Comparison of ENCODE assay signal across 8 cellular contexts in the genomic region with DNA sequence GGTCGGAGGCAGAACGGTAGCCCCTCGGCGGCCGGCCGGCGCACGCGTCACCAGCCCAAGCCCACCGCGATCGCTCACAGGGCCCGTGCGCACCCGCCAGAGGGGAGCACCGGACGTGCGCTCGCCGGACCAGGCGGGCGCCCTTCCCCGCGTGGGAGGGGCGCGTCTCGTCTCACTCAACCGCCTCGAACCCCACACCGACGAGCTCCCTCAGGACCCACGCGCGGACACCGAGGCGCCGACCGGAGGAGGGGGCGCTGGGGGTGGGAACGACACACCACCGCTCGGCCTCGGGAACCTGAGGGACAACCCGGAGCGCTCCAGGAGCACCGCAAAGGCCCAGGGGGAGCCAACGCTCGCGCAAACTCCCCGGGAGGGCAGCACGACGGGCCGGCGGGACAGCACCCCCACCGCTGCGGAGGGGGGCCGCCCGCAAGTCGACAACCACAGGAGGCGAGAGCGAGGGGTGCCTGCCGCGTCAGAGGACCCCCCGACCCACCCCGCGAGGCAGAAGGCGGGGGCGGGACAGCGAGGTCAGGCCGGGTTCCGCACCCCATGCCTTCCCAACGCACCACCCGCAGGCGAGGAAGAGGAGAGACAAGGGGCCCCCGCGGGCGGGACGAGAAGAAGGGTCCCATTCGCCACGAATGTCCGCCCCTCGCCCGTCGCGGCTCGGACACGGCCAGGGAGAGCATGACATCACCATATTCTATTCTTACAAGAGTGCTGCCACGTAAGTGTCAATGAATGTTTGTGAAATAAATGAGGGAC.
A peak's percentile ranks its signal among the peaks of the same experiment; 100 is the strongest.
DNase-seq lines count a peak whose midpoint lies in the region; ATAC-seq, FAIRE-seq and TF ChIP-seq lines count a peak whose summit lies in the region.

No MANE protein-coding gene starts in this region.

- POLR2A ChIA-PET in GM12878 (lab: Charles Lee) = no interaction called here

- H3K36me3 ChIP-seq in ACC112 (ENCODE audit: insufficient read depth, low read length) (no peaks in the 10 kb centered on the region), RWPE2 (ENCODE audit: low read depth) (no peaks in the 10 kb centered on the region), GM12878 (ENCODE audit: control insufficient read depth in 2 of 2, insufficient read depth in 2 of 2, low read length in 1 of 2) (no peaks in the 10 kb centered on the region), mesodermal cell (ENCODE audit: control insufficient read depth, insufficient read depth, low read length) (no peaks in the 10 kb centered on the region)

- DNase-seq in RWPE2 (ENCODE audit: low spot score) (peak; percentile 54), GM12878 (ENCODE audit: low read depth, low spot score) (no peak), SK-N-DZ (ENCODE audit: low spot score) (no peak), COLO829 (ENCODE audit: low spot score) (no peak), Calu3 (no peak)

- no peaks in the 10 kb centered on the region for H3K4me1 Mint-ChIP-seq in Calu3 (ENCODE audit: low read depth, unreplicated experiment)

- TF ChIP-seq EP300 in GM12878 (IDR thresholded peaks at IDR 0.05; ENCODE audit: borderline replicate concordance in 1 of 2, control insufficient read depth in 1 of 2, low read depth in 2 of 2, low read length in 2 of 2) = no peak

- in situ Hi-C loops in GM12878 (cut with MboI) = no loop called here

- WGBS in GM12878 (ENCODE audit: insufficient coverage, insufficient replicate concordance, low lambda C conversion rate, missing lambda C conversion rate) = 76% methylated on average over 65 of the region's 88 CpGs
- WGBS in mesodermal cell (ENCODE audit: insufficient coverage in 2 of 2), 2 experiments = 5% methylated on average over 20 to 45 of the region's 88 CpGs

- no peak overlapping the region for H3K4me3 Mint-ChIP-seq in Calu3 (ENCODE audit: low read depth, unreplicated experiment)

- no peak overlapping the region for H3K27ac Mint-ChIP-seq in Calu3 (ENCODE audit: unreplicated experiment)

- FAIRE-seq in GM12878 (lab: Jason Lieb, UNC) = peak; percentile 100

- no peak for TF ChIP-seq RAD21 in GM12878 (IDR thresholded peaks at IDR 0.05; ENCODE audit: insufficient read depth, low read depth, low read length)

- no peaks in the 10 kb centered on the region for H4K20me1 ChIP-seq in GM12878 (ENCODE audit: control insufficient read depth, insufficient read depth)

- H3K27ac ChIP-seq in ACC112 (ENCODE audit: low read depth, low read length) (no peak overlapping the region), RWPE2 (ENCODE audit: poor library complexity, severe bottlenecking) (no peak overlapping the region), GM12878 (ENCODE audit: control insufficient read depth, insufficient read depth) (no peak overlapping the region), mesodermal cell (ENCODE audit: low read depth, low read length, severe bottlenecking) (no peak overlapping the region)

- H2AFZ ChIP-seq in ACC112 (ENCODE audit: low read length, unreplicated experiment) = no peak overlapping the region
- no peak overlapping the region for H2AFZ ChIP-seq in GM12878 (ENCODE audit: control insufficient read depth, low read depth, low read length)

- SMC1A ChIA-PET in GM12878 (lab: Charles Lee; ENCODE audit: uncharacterized antibody, unreplicated experiment) = no interaction called here

- BruUV-seq in GM12878 (replicated peaks; lab: Mats Ljungman, UMichigan) (no TSS peak), Calu3 (replicated peaks; lab: Mats Ljungman, UMichigan) (no TSS peak)

- H3K9me3 ChIP-seq in RWPE2 (ENCODE audit: severe bottlenecking) = no peaks in the 10 kb centered on the region
- H3K9me3 ChIP-seq in GM12878 (replicated peaks; ENCODE audit: control insufficient read depth, insufficient read depth, low read length) = no peaks in the 10 kb centered on the region; the same call in 2 of the 3 replicates
- no peaks in the 10 kb centered on the region for H3K9me3 ChIP-seq in mesodermal cell (ENCODE audit: control insufficient read depth, low read length)

- no peaks in the 10 kb centered on the region for H3K36me3 Mint-ChIP-seq in Calu3 (ENCODE audit: insufficient read depth, unreplicated experiment)

- H3K4me1 ChIP-seq in ACC112 (ENCODE audit: control insufficient read depth, insufficient read depth, low read length, unreplicated experiment) (no peaks in the 10 kb centered on the region), RWPE2 (ENCODE audit: insufficient read depth, poor library complexity, severe bottlenecking) (no peaks in the 10 kb centered on the region), GM12878 (ENCODE audit: control insufficient read depth, insufficient read depth, low read length) (no peaks in the 10 kb centered on the region), mesodermal cell (ENCODE audit: control insufficient read depth, insufficient read depth, low read length, poor library complexity, severe bottlenecking) (no peaks in the 10 kb centered on the region)

- H3K79me2 ChIP-seq in ACC112 (ENCODE audit: control insufficient read depth, insufficient read depth, low read length, unreplicated experiment) (no peaks in the 10 kb centered on the region), GM12878 (ENCODE audit: control insufficient read depth, insufficient read depth, low read length) (no peaks in the 10 kb centered on the region)

- no peak overlapping the region for H3K9ac ChIP-seq in GM12878 (ENCODE audit: control insufficient read depth, insufficient read depth, low read length)

- no peak overlapping the region for H3K4me2 ChIP-seq in GM12878 (ENCODE audit: control insufficient read depth, insufficient read depth)

- TF ChIP-seq CTCF in RWPE2 (IDR thresholded peaks at IDR 0.05; ENCODE audit: poor library complexity, severe bottlenecking) (no peak), GM12878 (IDR thresholded peaks at IDR 0.05 in 2 of 3, conservative IDR thresholded peaks at IDR 0.05 in 1 of 3; ENCODE audit: control insufficient read depth in 2 of 3, extremely low read depth in 1 of 3, insufficient read depth in 1 of 3, low read depth in 3 of 3, low read length in 3 of 3) (no peak), Calu3 (IDR thresholded peaks at IDR 0.05; ENCODE audit: unreplicated experiment) (no peak)

- no peak for TF ChIP-seq POLR2A in GM12878 (IDR thresholded peaks at IDR 0.05; ENCODE audit: low read depth, low read length)

- no peaks in the 10 kb centered on the region for H3K9me3 Mint-ChIP-seq in Calu3 (ENCODE audit: low read depth, unreplicated experiment)

- ATAC-seq in RWPE2 (ENCODE audit: low read depth) = no peak
- no peak for ATAC-seq in GM12878
- no peak for ATAC-seq in HG03175 (IDR thresholded peaks at IDR 0.05; ENCODE audit: unreplicated experiment)

- H3K4me3 ChIP-seq in ACC112 (ENCODE audit: low read depth, low read length) (peak overlapping the region; percentile 5; the same call in 1 of the 2 replicates), RWPE2 (ENCODE audit: severe bottlenecking) (no peak overlapping the region), GM12878 (no peak overlapping the region), mesodermal cell (ENCODE audit: extremely low read depth, insufficient read depth, low read length, poor library complexity, severe bottlenecking) (peak overlapping the region; percentile 26)

- H3K27me3 ChIP-seq in ACC112 (ENCODE audit: insufficient read depth, low read length) (peaks cover 36% of the 10 kb centered on the region), RWPE2 (ENCODE audit: insufficient read depth, poor library complexity, severe bottlenecking) (peaks cover 70% of the 10 kb centered on the region), GM12878 (replicated peaks in 1 of 2; ENCODE audit: control insufficient read depth in 2 of 2, insufficient read depth in 2 of 2, low read length in 1 of 2) (no peaks in the 10 kb centered on the region)

- CTCF ChIA-PET in GM12878 (lab: Yijun Ruan, JAX) = no interaction called here
- CTCF ChIA-PET in Calu3 (lab: Charles Lee) = no interaction called here

- no peaks in the 10 kb centered on the region for H3K27me3 Mint-ChIP-seq in Calu3 (ENCODE audit: unreplicated experiment)

- intact Hi-C loops in GM12878 (cut with micrococcal nuclease; ENCODE audit: unreplicated experiment) (no loop called here), Calu3 (cut with micrococcal nuclease; ENCODE audit: unreplicated experiment) (no loop called here)

- RAD21 ChIA-PET in GM12878 (lab: Charles Lee; ENCODE audit: unreplicated experiment) = no interaction called here

TF ChIP-seq in GM12878, 131 proteins besides CTCF, POLR2A, EP300 and RAD21:
- TF ChIP-seq RAD51 (IDR thresholded peaks at IDR 0.05) (no peak), NFIC (IDR thresholded peaks at IDR 0.05; ENCODE audit: low read depth, low read length) (no peak)
TF ChIP-seq in GM12878: peak in this region for 0.

Comparison
In these comparisons a context has a peak if more than half of its experiments do, and no peak if none do; other contexts are left out.
1. H3K4me3 ChIP-seq: peak in ACC112 (single experiment) and mesodermal cell (single experiment); none in RWPE2 (single experiment) and GM12878 (single experiment).